ENCODE assay signal across 14 cellular contexts in genomic region chr5:69467442-69468225, GRCh38. TPM values are rescaled to one million over a fixed set of nuclear protein-coding genes. Genes with fewer than 3 reads are reported as not detected.
A peak's percentile ranks its signal among the peaks of the same experiment; 100 is the strongest.
DNase-seq lines count a peak whose midpoint lies in the region; ATAC-seq, FAIRE-seq and TF ChIP-seq lines count a peak whose summit lies in the region.
"Had no signal": no experiment of that assay in that cellular context is flagged by ENCODE, and none has a peak within 500 bp of the region (broad histone marks: within the 10 kb centered on the region; RNA-seq: fewer than 3 reads in every experiment).

No MANE protein-coding gene starts in this region.

- peaks cover 15% of the 10 kb centered on the region for H3K9me3 ChIP-seq in GM12878 (replicated peaks; ENCODE audit: control insufficient read depth, insufficient read depth, low read length)
- no peaks in the 10 kb centered on the region for H3K9me3 ChIP-seq in prostate gland

- RAD21 ChIA-PET in GM12878 (lab: Charles Lee; ENCODE audit: unreplicated experiment) = interaction anchor here (0.8 to 2.1 kb wide), 4 partner anchors 35 to 374 kb away, joined by 3 to 16 read pairs (median 6); partner anchors contain the start of gene SLC30A5

- ATAC-seq in GM18861 (IDR thresholded peaks at IDR 0.05; ENCODE audit: unreplicated experiment) (peak; percentile 97), GM21526 (IDR thresholded peaks at IDR 0.05; ENCODE audit: low FRiP score, unreplicated experiment) (peak; percentile 92), HG03095 (IDR thresholded peaks at IDR 0.05; ENCODE audit: unreplicated experiment) (peak; percentile 96), GM12878 (peak; percentile 96)
- no peak for ATAC-seq in activated CD8-positive, alpha-beta memory T cell treated with anti-CD3 and anti-CD28 coated beads, Interleukin-2, amount 10 ng/mL, durations not matched to agents 7 days and 5 days

- H3K27me3 Mint-ChIP-seq in activated CD8-positive, alpha-beta memory T cell treated with anti-CD3 and anti-CD28 coated beads, Interleukin-2, amount 10 ng/mL, durations not matched to agents 7 days and 5 days = no peaks in the 10 kb centered on the region
- H3K27me3 Mint-ChIP-seq: activated CD4-positive, alpha-beta memory T cell treated with anti-CD3 and anti-CD28 coated beads, Interleukin-2, amount 10 ng/mL, durations not matched to agents 7 days and 5 days; stimulated activated naive CD8-positive, alpha-beta T cell treated with anti-CD3 and anti-CD28 coated beads, Interleukin-15, Interleukin-2, amounts not matched to agents 100 ng/mL and 50 ng/mL, for 24 hours had no signal

- no peaks in the 10 kb centered on the region for H4K20me1 ChIP-seq in GM12878 (ENCODE audit: control insufficient read depth, insufficient read depth)

- BruUV-seq in GM12878 (replicated peaks; lab: Mats Ljungman, UMichigan) = no TSS peak

- H2AFZ ChIP-seq in GM12878 (ENCODE audit: control insufficient read depth, low read depth, low read length) = peak overlapping the region; percentile 78

- peak overlapping the region; percentile 58; the same call in 1 of the 2 replicates for H3K9ac ChIP-seq in GM12878 (ENCODE audit: control insufficient read depth, insufficient read depth, low read length)

- TF ChIP-seq CTCF in GM12878 (IDR thresholded peaks at IDR 0.05 in 2 of 3, conservative IDR thresholded peaks at IDR 0.05 in 1 of 3; ENCODE audit: control insufficient read depth in 2 of 3, extremely low read depth in 1 of 3, insufficient read depth in 1 of 3, low read depth in 3 of 3, low read length in 3 of 3) (no peak), prostate gland (IDR thresholded peaks at IDR 0.05) (no peak)

- peak; percentile 47 to 81 for TF ChIP-seq EP300 in GM12878 (IDR thresholded peaks at IDR 0.05; ENCODE audit: borderline replicate concordance in 1 of 2, control insufficient read depth in 1 of 2, low read depth in 2 of 2, low read length in 2 of 2)

- peak; percentile 90 for DNase-seq in GM12878 (ENCODE audit: low read depth, low spot score)
- DNase-seq in prostate gland (ENCODE audit: low spot score) = no peak
- DNase-seq in activated T-cell treated with anti-CD3 and anti-CD28 coated beads, Interleukin-2, amount 50 U/mL, for 48 hours = no peak
- DNase-seq in activated CD8-positive, alpha-beta memory T cell treated with anti-CD3 and anti-CD28 coated beads, Interleukin-2, amount 10 ng/mL, durations not matched to agents 7 days and 5 days = no peak
- DNase-seq in 8988T = no peak
- DNase-seq: activated CD4-positive, alpha-beta memory T cell treated with anti-CD3 and anti-CD28 coated beads, Interleukin-2, amount 10 ng/mL, durations not matched to agents 7 days and 5 days; NCI-H510A treated with DMSO at 0.1 percent for 48 hours; nephron progenitor cell; stimulated activated CD4-positive, alpha-beta T cell treated with anti-CD3 and anti-CD28 coated beads, Interleukin-15, amount 100 ng/mL, for 24 hours had no signal

- peak overlapping the region; percentile 45 for H3K4me2 ChIP-seq in GM12878 (ENCODE audit: control insufficient read depth, insufficient read depth)

- FAIRE-seq in GM12878 (lab: Jason Lieb, UNC) = peak; percentile 87
- FAIRE-seq: endothelial cell of umbilical vein had no signal

- SMC1A ChIA-PET in GM12878 (lab: Charles Lee; ENCODE audit: uncharacterized antibody, unreplicated experiment) = interaction anchor here (0.6 to 3.8 kb wide), 14 partner anchors 8 to 337 kb away, joined by 3 to 13 read pairs (median 4); partner anchors contain the start of gene OCLN

- no peaks in the 10 kb centered on the region for H3K79me2 ChIP-seq in GM12878 (ENCODE audit: control insufficient read depth, insufficient read depth, low read length)

- H3K27me3 ChIP-seq in GM12878 (replicated peaks in 1 of 2; ENCODE audit: control insufficient read depth in 2 of 2, insufficient read depth in 2 of 2, low read length in 1 of 2) (no peaks in the 10 kb centered on the region), prostate gland (replicated peaks; ENCODE audit: insufficient read depth) (no peaks in the 10 kb centered on the region)

- H3K4me3 Mint-ChIP-seq in activated CD8-positive, alpha-beta memory T cell treated with anti-CD3 and anti-CD28 coated beads, Interleukin-2, amount 10 ng/mL, durations not matched to agents 7 days and 5 days = no peak overlapping the region
- H3K4me3 Mint-ChIP-seq: activated CD4-positive, alpha-beta memory T cell treated with anti-CD3 and anti-CD28 coated beads, Interleukin-2, amount 10 ng/mL, durations not matched to agents 7 days and 5 days; nephron progenitor cell; stimulated activated naive CD8-positive, alpha-beta T cell treated with anti-CD3 and anti-CD28 coated beads, Interleukin-15, Interleukin-2, amounts not matched to agents 100 ng/mL and 50 ng/mL, for 24 hours had no signal

- H3K27ac ChIP-seq in GM12878 (ENCODE audit: control insufficient read depth, insufficient read depth) (peak overlapping the region; percentile 94), prostate gland (no peak overlapping the region)

- POLR2A ChIA-PET in GM12878 (lab: Charles Lee) = interaction anchor here (0.9 to 1.7 kb wide), 3 partner anchors 33 to 233 kb away, joined by 3 to 8 read pairs (median 3); partner anchors contain the start of gene CDK7

- no peak for TF ChIP-seq RAD21 in GM12878 (IDR thresholded peaks at IDR 0.05; ENCODE audit: insufficient read depth, low read depth, low read length)

- peak overlapping the region; percentile 44; the same call in 1 of the 2 replicates for H3K4me3 ChIP-seq in GM12878
- H3K4me3 ChIP-seq in prostate gland = no peak overlapping the region

- H3K36me3 ChIP-seq in GM12878 (ENCODE audit: control insufficient read depth in 2 of 2, insufficient read depth in 2 of 2, low read length in 1 of 2) (no peaks in the 10 kb centered on the region), prostate gland (no peaks in the 10 kb centered on the region)

- no peaks in the 10 kb centered on the region for H3K36me3 Mint-ChIP-seq in activated CD8-positive, alpha-beta memory T cell treated with anti-CD3 and anti-CD28 coated beads, Interleukin-2, amount 10 ng/mL, durations not matched to agents 7 days and 5 days

- no peaks in the 10 kb centered on the region for H3K9me3 Mint-ChIP-seq in activated CD8-positive, alpha-beta memory T cell treated with anti-CD3 and anti-CD28 coated beads, Interleukin-2, amount 10 ng/mL, durations not matched to agents 7 days and 5 days (ENCODE audit: low read depth)
- H3K9me3 Mint-ChIP-seq: activated CD4-positive, alpha-beta memory T cell treated with anti-CD3 and anti-CD28 coated beads, Interleukin-2, amount 10 ng/mL, durations not matched to agents 7 days and 5 days; nephron progenitor cell had no signal

- intact Hi-C loops in GM12878 (cut with micrococcal nuclease; ENCODE audit: unreplicated experiment) = loop anchor here (1.0 kb wide), 1 partner anchor 35 kb away; no protein-coding TSS in a partner anchor
- intact Hi-C loops in prostate gland (cut with DNase I) = no loop called here

- in situ Hi-C loops in GM12878 (cut with MboI) = no loop called here

- no peak overlapping the region for H3K27ac Mint-ChIP-seq in activated CD8-positive, alpha-beta memory T cell treated with anti-CD3 and anti-CD28 coated beads, Interleukin-2, amount 10 ng/mL, durations not matched to agents 7 days and 5 days
- H3K27ac Mint-ChIP-seq: activated CD4-positive, alpha-beta memory T cell treated with anti-CD3 and anti-CD28 coated beads, Interleukin-2, amount 10 ng/mL, durations not matched to agents 7 days and 5 days; nephron progenitor cell; stimulated activated naive CD8-positive, alpha-beta T cell treated with anti-CD3 and anti-CD28 coated beads, Interleukin-15, Interleukin-2, amounts not matched to agents 100 ng/mL and 50 ng/mL, for 24 hours had no signal

- 23% methylated on average over 8 of the region's 8 CpGs for WGBS in GM12878 (ENCODE audit: insufficient coverage, insufficient replicate concordance, low lambda C conversion rate, missing lambda C conversion rate)
- WGBS in prostate gland = 89% methylated on average over 8 of the region's 8 CpGs

- no peaks in the 10 kb centered on the region for H3K4me1 Mint-ChIP-seq in activated CD8-positive, alpha-beta memory T cell treated with anti-CD3 and anti-CD28 coated beads, Interleukin-2, amount 10 ng/mL, durations not matched to agents 7 days and 5 days
- H3K4me1 Mint-ChIP-seq: activated CD4-positive, alpha-beta memory T cell treated with anti-CD3 and anti-CD28 coated beads, Interleukin-2, amount 10 ng/mL, durations not matched to agents 7 days and 5 days; nephron progenitor cell had no signal

- H3K4me1 ChIP-seq in GM12878 (ENCODE audit: control insufficient read depth, insufficient read depth, low read length) = peaks cover 26% of the 10 kb centered on the region
- H3K4me1 ChIP-seq in prostate gland (replicated peaks) = no peaks in the 10 kb centered on the region

- TF ChIP-seq POLR2A in GM12878 (IDR thresholded peaks at IDR 0.05; ENCODE audit: low read depth, low read length) = 0 out of 2 replicates have a peak, but pooled peaks have one; percentile 24
- no peak for TF ChIP-seq POLR2A in prostate gland (IDR thresholded peaks at IDR 0.05)

- CTCF ChIA-PET in GM12878 (lab: Yijun Ruan, JAX) = interaction anchor here (0.6 to 0.9 kb wide), 3 partner anchors 8 to 38 kb away, joined by 3 to 4 read pairs (median 3); no protein-coding TSS in a partner anchor
- CTCF ChIA-PET in activated CD8-positive, alpha-beta memory T cell treated with anti-CD3 and anti-CD28 coated beads, Interleukin-2, amount 10 ng/mL, durations not matched to agents 7 days and 5 days (lab: Charles Lee) = interaction anchor here (1.0 to 1.1 kb wide), 2 partner anchors 14 to 15 kb away, joined by 3 read pairs; no protein-coding TSS in a partner anchor

RNA-seq across cellular contexts. Expression of gene OCLN, which starts 25.0 kb away (rescaled TPM):
- 68.1 and 70.4 TPM in 2 replicates for total RNA-seq in GM12878 (2013; cell fraction: nucleolus; rRNA removed)
- 26.4 and 27.8 TPM in 2 replicates for total RNA-seq in GM12878 (2014; rRNA removed)
- total RNA-seq in GM12878 (2014; rRNA removed; fragmentation: Illumina TruSeq; extraction: Trizol) = 26.5 and 28.3 TPM in 2 replicates
- total RNA-seq in GM12878 (2021) = 25.6 and 26.6 TPM in 2 replicates
- polyA plus RNA-seq in GM12878 (2011; ENCODE audit: low read depth) = 5.3 TPM
- polyA plus RNA-seq in GM12878 (2011; rRNA removed) = 2.0 and 3.2 TPM in 2 replicates
- 0.72 and 1.0 TPM in 2 replicates for polyA plus RNA-seq in GM12878 (2011; cell fraction: cytosol; rRNA removed)
- polyA plus RNA-seq in GM12878 (2011; cell fraction: nucleus; rRNA removed) = 2.0 and 3.1 TPM in 2 replicates
- polyA plus RNA-seq in GM12878 (2012) = 4.3 and 6.2 TPM in 2 replicates
- polyA plus RNA-seq in GM12878 (2014; fragmentation: Illumina TruSeq; extraction: Trizol) = 15.6 and 27.0 TPM in 2 replicates
- polyA plus RNA-seq in GM12878 (2014; fragmentation: Nextera tagmentation; extraction: Ambion mirVana) = 1 to 10 TPM; 4.7 to 8.9 TPM
- polyA plus RNA-seq in GM12878 (2014; rRNA removed) = 17.4 and 17.8 TPM in 2 replicates
- 10 to 100 TPM; 16.7 to 17.3 TPM for polyA plus RNA-seq in GM12878 (2016; fragmentation: Nextera tagmentation; extraction: Ambion mirVana)
- 4.0 and 4.9 TPM in 2 replicates for polyA minus RNA-seq in GM12878 (2011; rRNA and poly(A)+ RNA removed)
- polyA minus RNA-seq in GM12878 (2011; cell fraction: cytosol; rRNA and poly(A)+ RNA removed) = 0.80 and 1.5 TPM in 2 replicates
- polyA minus RNA-seq in GM12878 (2011; cell fraction: nucleus; rRNA and poly(A)+ RNA removed) = 2.1 and 4.8 TPM in 2 replicates
- total RNA-seq in prostate gland = 10 to 100 TPM; 20.2 to 26.8 TPM
- total RNA-seq in activated CD8-positive, alpha-beta memory T cell treated with anti-CD3 and anti-CD28 coated beads, Interleukin-2, amount 10 ng/mL, durations not matched to agents 7 days and 5 days = 1 to 10 TPM in 1 of 2 experiments, under 1 TPM in 1; 0.91 to 1.9 TPM

RNA-seq across cellular contexts. Expression of gene MARVELD2, which starts 52.7 kb away (rescaled TPM):
- total RNA-seq in GM12878 (2013; cell fraction: nucleolus; rRNA removed) = 3.9 and 4.4 TPM in 2 replicates
- total RNA-seq in GM12878 (2014; rRNA removed) = 4.9 and 6.7 TPM in 2 replicates
- total RNA-seq in GM12878 (2014; rRNA removed; fragmentation: Illumina TruSeq; extraction: Trizol) = 6.2 TPM in 2 replicates
- 6.1 and 6.2 TPM in 2 replicates for total RNA-seq in GM12878 (2021)
- 0.88 TPM for polyA plus RNA-seq in GM12878 (2011; ENCODE audit: low read depth)
- polyA plus RNA-seq in GM12878 (2011; rRNA removed) = 0.37 and 0.53 TPM in 2 replicates
- 0.32 and 0.33 TPM in 2 replicates for polyA plus RNA-seq in GM12878 (2011; cell fraction: cytosol; rRNA removed)
- 0.31 TPM in 2 replicates for polyA plus RNA-seq in GM12878 (2011; cell fraction: nucleus; rRNA removed)
- 1.1 and 1.2 TPM in 2 replicates for polyA plus RNA-seq in GM12878 (2012)
- 4.0 and 6.4 TPM in 2 replicates for polyA plus RNA-seq in GM12878 (2014; fragmentation: Illumina TruSeq; extraction: Trizol)
- 1 to 10 TPM; 2.3 to 3.5 TPM for polyA plus RNA-seq in GM12878 (2014; fragmentation: Nextera tagmentation; extraction: Ambion mirVana)
- polyA plus RNA-seq in GM12878 (2014; rRNA removed) = 4.0 and 4.5 TPM in 2 replicates
- polyA plus RNA-seq in GM12878 (2016; fragmentation: Nextera tagmentation; extraction: Ambion mirVana) = 1 to 10 TPM; 3.3 to 3.6 TPM
- polyA minus RNA-seq in GM12878 (2011; rRNA and poly(A)+ RNA removed) = 0.95 and 1.5 TPM in 2 replicates
- polyA minus RNA-seq in GM12878 (2011; cell fraction: cytosol; rRNA and poly(A)+ RNA removed) = 0.40 TPM in 1 of 2 replicates, not detected in the other
- 1.8 and 1.9 TPM in 2 replicates for polyA minus RNA-seq in GM12878 (2011; cell fraction: nucleus; rRNA and poly(A)+ RNA removed)
- total RNA-seq in prostate gland = 10 to 100 TPM in 1 of 2 donors, 1 to 10 TPM in 1; 9.5 to 30.1 TPM
- total RNA-seq in activated CD8-positive, alpha-beta memory T cell treated with anti-CD3 and anti-CD28 coated beads, Interleukin-2, amount 10 ng/mL, durations not matched to agents 7 days and 5 days = under 1 TPM; 0.18 to 0.26 TPM

Comparison
In these comparisons a context has a peak if more than half of its experiments do, and no peak if none do; other contexts are left out.
1. RNA of gene OCLN, which starts 25.0 kb away (total RNA-seq): 20.2 to 26.8 TPM in prostate gland and 25.6 to 70.4 TPM in GM12878; 0.91 to 1.9 TPM in activated CD8-positive, alpha-beta memory T cell treated with anti-CD3 and anti-CD28 coated beads, Interleukin-2, amount 10 ng/mL, durations not matched to agents 7 days and 5 days; every median in the first group is over 4 times any median in the second.